Comparison of ENCODE assay signal across 24 cellular contexts in genomic region chr10:20232079-20232478, GRCh38.
"Had no signal": no experiment of that assay in that cellular context is flagged by ENCODE, and none has a peak within 500 bp of the region (broad histone marks: within the 10 kb centered on the region; RNA-seq: fewer than 3 reads in every experiment).

No MANE protein-coding gene starts in this region.

- H3K27ac ChIP-seq: colonic mucosa, coronary artery, dorsolateral prefrontal cortex, epithelial cell of prostate, esophagus muscularis mucosa, esophagus squamous epithelium, foreskin keratinocyte, gastrocnemius medialis, gastroesophageal sphincter, heart left ventricle, heart right ventricle had no signal

- H3K4me1 ChIP-seq: colonic mucosa, esophagus muscularis mucosa, esophagus squamous epithelium, foreskin keratinocyte, gastrocnemius medialis, gastroesophageal sphincter, heart left ventricle, heart right ventricle had no signal

- H3K4me3 ChIP-seq: colonic mucosa, coronary artery, dorsolateral prefrontal cortex, esophagus muscularis mucosa, esophagus squamous epithelium, gastrocnemius medialis, gastroesophageal sphincter, heart left ventricle, heart right ventricle had no signal

- ATAC-seq: effector memory CD8-positive, alpha-beta T cell; esophagus mucosa; foreskin keratinocyte; gastrocnemius medialis; gastroesophageal sphincter; heart left ventricle; heart right ventricle had no signal

- DNase-seq: colonic mucosa; cortex of kidney; dermis blood vessel endothelial cell; dorsolateral prefrontal cortex; effector CD4-positive, alpha-beta T cell; effector CD8-positive, alpha-beta T cell; effector memory CD4-positive, alpha-beta T cell; effector memory CD8-positive, alpha-beta T cell; endodermal cell; erythroblast; esophagus squamous epithelium; foreskin fibroblast; foreskin keratinocyte; gastrocnemius medialis; glutamatergic neuron; head of caudate nucleus; heart left ventricle; heart right ventricle had no signal

- FAIRE-seq: endothelial cell of umbilical vein had no signal

- H3K9me3 ChIP-seq: colonic mucosa, esophagus muscularis mucosa, esophagus squamous epithelium, gastrocnemius medialis, gastroesophageal sphincter, heart left ventricle, heart right ventricle had no signal

- H3K27me3 ChIP-seq: colonic mucosa, dorsolateral prefrontal cortex, esophagus muscularis mucosa, esophagus squamous epithelium, foreskin keratinocyte, gastrocnemius medialis, gastroesophageal sphincter, heart left ventricle, heart right ventricle had no signal

- H3K36me3 ChIP-seq: colonic mucosa, esophagus muscularis mucosa, gastrocnemius medialis, gastroesophageal sphincter had no signal
